In genomic region chr17:4591529-4591928, GRCh38 we compare ENCODE assay signal across 18 cellular contexts. TPM values are rescaled to one million over a fixed set of nuclear protein-coding genes. Genes with fewer than 3 reads are reported as not detected.
DNase-seq lines count a peak whose midpoint lies in the region; ATAC-seq and TF ChIP-seq lines count a peak whose summit lies in the region.
"Had no signal": no experiment of that assay in that cellular context is flagged by ENCODE, and none has a peak within 500 bp of the region (broad histone marks: within the 10 kb centered on the region; RNA-seq: fewer than 3 reads in every experiment).

No MANE protein-coding gene starts in this region.

- H3K9me3 Mint-ChIP-seq in CD4-positive, alpha-beta T cell: no peaks in the 10 kb centered on the region
- H3K9me3 Mint-ChIP-seq: activated CD4-positive, alpha-beta T cell treated with anti-CD3 and anti-CD28 coated beads, Interleukin-2, amount 10 ng/mL, durations not matched to agents 24 days and 14 days; CD8-positive, alpha-beta memory T cell; nephron; T-helper 1 cell treated with Interleukin-12 subunit alpha and Interleukin-12 subunit beta and Interleukin-4 antibody, amounts not matched to agents 30 μg/mL and 1 μg/mL, for 36 hours had no signal

- POLR2A ChIA-PET in CD4-positive, alpha-beta T cell (lab: Charles Lee): no interaction called here

- 25 to 49% (median 29%) methylated on average over 12 of the region's 12 CpGs for WGBS in psoas muscle, 3 donors

- no peak overlapping the region for H3K27ac Mint-ChIP-seq in CD4-positive, alpha-beta T cell
- H3K27ac Mint-ChIP-seq: activated CD4-positive, alpha-beta T cell treated with anti-CD3 and anti-CD28 coated beads, Interleukin-2, amount 10 ng/mL, durations not matched to agents 24 days and 14 days; CD8-positive, alpha-beta memory T cell; T-helper 1 cell treated with Interleukin-12 subunit alpha and Interleukin-12 subunit beta and Interleukin-4 antibody, amounts not matched to agents 30 μg/mL and 1 μg/mL, for 36 hours had no signal

- no peaks in the 10 kb centered on the region for H3K9me3 ChIP-seq in psoas muscle
- no peaks in the 10 kb centered on the region for H3K9me3 ChIP-seq in CD4-positive, alpha-beta T cell (ENCODE audit: control insufficient read depth, low read length)
- H3K9me3 ChIP-seq: ascending aorta, HAP-1, stomach had no signal

- H3K36me3 Mint-ChIP-seq in CD4-positive, alpha-beta T cell (ENCODE audit: low read depth): no peaks in the 10 kb centered on the region
- H3K36me3 Mint-ChIP-seq: CD8-positive, alpha-beta memory T cell had no signal

- H3K4me3 ChIP-seq in fibroblast of pulmonary artery (replicated peaks; ENCODE audit: low read depth, low read length) (no peak overlapping the region), psoas muscle (peak overlapping the region; percentile 37)
- H3K4me3 ChIP-seq: ascending aorta, HAP-1, stomach had no signal

- H3K4me1 Mint-ChIP-seq in CD4-positive, alpha-beta T cell (ENCODE audit: low read depth): no peaks in the 10 kb centered on the region

- H3K36me3 ChIP-seq in psoas muscle (ENCODE audit: insufficient read depth in 1 of 2, low read depth in 1 of 2): peaks cover 0 to 51% of the 10 kb centered on the region in 2 donors
- H3K36me3 ChIP-seq: ascending aorta, HAP-1, stomach had no signal

- CTCF ChIA-PET in CD4-positive, alpha-beta T cell (lab: Charles Lee): no interaction called here

- peaks cover 19% of the 10 kb centered on the region for H3K27me3 Mint-ChIP-seq in CD4-positive, alpha-beta T cell

- intact Hi-C loops in psoas muscle (cut with DNase I): no loop called here
- intact Hi-C loops in CD4-positive, alpha-beta T cell (cut with DNase I, micrococcal nuclease): no loop called here

- H3K4me3 Mint-ChIP-seq in CD4-positive, alpha-beta T cell: no peak overlapping the region
- H3K4me3 Mint-ChIP-seq: activated CD4-positive, alpha-beta T cell treated with anti-CD3 and anti-CD28 coated beads, Interleukin-2, amount 10 ng/mL, durations not matched to agents 24 days and 14 days; CD8-positive, alpha-beta memory T cell; nephron; T-helper 1 cell treated with Interleukin-12 subunit alpha and Interleukin-12 subunit beta and Interleukin-4 antibody, amounts not matched to agents 30 μg/mL and 1 μg/mL, for 36 hours had no signal

- H3K27me3 ChIP-seq in psoas muscle (ENCODE audit: insufficient read depth in 3 of 3, low read length in 2 of 3): no peaks in the 10 kb centered on the region
- H3K27me3 ChIP-seq in CD4-positive, alpha-beta T cell (ENCODE audit: control insufficient read depth, insufficient read depth, low read length): no peaks in the 10 kb centered on the region
- H3K27me3 ChIP-seq: ascending aorta had no signal

- DNase-seq in ELR (ENCODE audit: low read depth): peak; percentile 39
- DNase-seq in RKO (ENCODE audit: low spot score): peak; percentile 3
- peak; percentile 21 for DNase-seq in fibroblast of pulmonary artery (ENCODE audit: low read depth)
- peak in 1 of 2 donors; percentile 85 for DNase-seq in psoas muscle
- DNase-seq in CD4-positive, alpha-beta T cell: no peak
- no peak for DNase-seq in occipital lobe (lab: John Stamatoyannopoulos, UW)
- DNase-seq: activated CD4-positive, alpha-beta T cell treated with anti-CD3 and anti-CD28 coated beads, Interleukin-2, amount 10 ng/mL, durations not matched to agents 24 days and 14 days; CD8-positive, alpha-beta memory T cell; glutamatergic neuron; NCI-H1048; stomach had no signal

- peak overlapping the region; percentile 99 for H3K27ac ChIP-seq in psoas muscle
- no peak overlapping the region for H3K27ac ChIP-seq in CD4-positive, alpha-beta T cell (ENCODE audit: low read depth, low read length)
- H3K27ac ChIP-seq: ascending aorta, stomach had no signal

- H3K4me1 ChIP-seq in psoas muscle: peaks cover 64% of the 10 kb centered on the region
- H3K4me1 ChIP-seq: ascending aorta had no signal

- peak; percentile 39 to 65 (median 54) for ATAC-seq in psoas muscle
- ATAC-seq in GM21825 (IDR thresholded peaks at IDR 0.05; ENCODE audit: unreplicated experiment): no peak
- ATAC-seq in CD4-positive, alpha-beta T cell (ENCODE audit: poor library complexity): no peak
- ATAC-seq: left lobe of liver had no signal

- TF ChIP-seq CTCF in fibroblast of pulmonary artery (IDR thresholded peaks at IDR 0.05; ENCODE audit: low read length, missing control alignments): no peak
- TF ChIP-seq CTCF in psoas muscle (IDR thresholded peaks at IDR 0.05): no peak
- no peak for TF ChIP-seq CTCF in CD4-positive, alpha-beta T cell (IDR thresholded peaks at IDR 0.05)

RNA-seq across cellular contexts. Expression of gene SMTNL2, which starts 7.2 kb away (rescaled TPM):
- total RNA-seq in psoas muscle (100 to 1,000 TPM; 248 to 524 (median 400) TPM), occipital lobe (3.7 TPM)
- polyA plus RNA-seq in psoas muscle: 100 to 1,000 TPM in 2 of 3 donors, 10 to 100 TPM in 1; 20.7 to 318 (median 210) TPM
- not detected for total RNA-seq in CD4-positive, alpha-beta T cell
- total RNA-seq: activated CD4-positive, alpha-beta T cell treated with anti-CD3 and anti-CD28 coated beads, Interleukin-2, amount 10 ng/mL, durations not matched to agents 24 days and 14 days; CD8-positive, alpha-beta memory T cell; HT1080; left lobe of liver had no signal
- polyA plus RNA-seq: CD8-positive, alpha-beta memory T cell had no signal

RNA-seq across cellular contexts. Expression of gene GGT6, which starts 31.2 kb away (rescaled TPM):
- not detected for total RNA-seq in psoas muscle
- polyA plus RNA-seq in psoas muscle: under 1 TPM in 1 of 3 donors, not detected in 2; 0.03 TPM
- total RNA-seq in CD4-positive, alpha-beta T cell: not detected
- not detected for total RNA-seq in occipital lobe
- total RNA-seq: activated CD4-positive, alpha-beta T cell treated with anti-CD3 and anti-CD28 coated beads, Interleukin-2, amount 10 ng/mL, durations not matched to agents 24 days and 14 days; ascending aorta; CD8-positive, alpha-beta memory T cell; HT1080 had no signal
- polyA plus RNA-seq: CD8-positive, alpha-beta memory T cell had no signal

RNA-seq across cellular contexts. Expression of gene MYBBP1A, which starts 36.3 kb away (rescaled TPM):
- total RNA-seq in psoas muscle (10 to 100 TPM; 31.3 to 63.2 (median 46.3) TPM), occipital lobe (28.5 TPM)
- polyA plus RNA-seq in psoas muscle: 10 to 100 TPM; 28.5 to 54.4 (median 35.5) TPM
- total RNA-seq in CD4-positive, alpha-beta T cell: 10 to 100 TPM; 58.0 to 58.2 TPM

RNA-seq across cellular contexts. Expression of gene ALOX15, which starts 49.9 kb away (rescaled TPM):
- total RNA-seq in psoas muscle (under 1 TPM in 2 of 4 donors, not detected in 2; 0.10 to 0.36 TPM), occipital lobe (not detected)
- polyA plus RNA-seq in psoas muscle: not detected
- total RNA-seq in CD4-positive, alpha-beta T cell: under 1 TPM in 1 of 2 experiments, not detected in 1; 0.36 TPM
- total RNA-seq: activated CD4-positive, alpha-beta T cell treated with anti-CD3 and anti-CD28 coated beads, Interleukin-2, amount 10 ng/mL, durations not matched to agents 24 days and 14 days; ascending aorta; CD8-positive, alpha-beta memory T cell; HT1080 had no signal
- polyA plus RNA-seq: CD8-positive, alpha-beta memory T cell had no signal

Comparison
In these comparisons a context has a peak if more than half of its experiments do, and no peak if none do; other contexts are left out.
1. DNase-seq: peak in ELR (single experiment), RKO (single experiment) and fibroblast of pulmonary artery (single experiment); none in CD4-positive, alpha-beta T cell (0 of 10) and occipital lobe (single experiment).
2. ATAC-seq: peak in psoas muscle (4 of 4); none in GM21825 (single experiment) and CD4-positive, alpha-beta T cell (single experiment).
3. RNA of gene SMTNL2, which starts 7.2 kb away (total RNA-seq): 248 to 524 TPM in psoas muscle; 3.7 TPM in occipital lobe (single experiment) and not detected in CD4-positive, alpha-beta T cell; every median in the first group is over 10 times any median in the second.